ENCODE assay signal across 8 cellular contexts in genomic region chr7:7970620-7971307, GRCh38. TPM values are rescaled to one million over a fixed set of nuclear protein-coding genes. Genes with fewer than 3 reads are reported as not detected.
DNase-seq lines count a peak whose midpoint lies in the region; ATAC-seq and TF ChIP-seq lines count a peak whose summit lies in the region.

No MANE protein-coding gene starts in this region.

- peak overlapping the region; percentile 9 to 79 for H3K9ac ChIP-seq in duodenal mucosa (ENCODE audit: low read depth in 1 of 2, low read length in 2 of 2)

- no peak for ATAC-seq in HG03521 (IDR thresholded peaks at IDR 0.05; ENCODE audit: unreplicated experiment)

- H3K4me1 Mint-ChIP-seq in activated T-helper 1 cell treated with anti-CD3 and anti-CD28 coated beads, Interleukin-12 subunit alpha, Interleukin-12 subunit beta, Interleukin-2, Interleukin-4 antibody, amounts not matched to agents 30 ng/mL and 10 ng/mL and 1 ng/mL, durations not matched to agents 14 hours and 24 hours and 36 hours (ENCODE audit: low read depth), result peaks cover 30% of the 10 kb centered on the region

- intact Hi-C loops in ovary (cut with DNase I), result no loop called here
- intact Hi-C loops in activated T-helper 1 cell treated with anti-CD3 and anti-CD28 coated beads, Interleukin-12 subunit alpha, Interleukin-12 subunit beta, Interleukin-2, Interleukin-4 antibody, amounts not matched to agents 30 ng/mL and 10 ng/mL and 1 ng/mL, durations not matched to agents 14 hours and 24 hours and 36 hours (cut with micrococcal nuclease), result loop anchor here (1.0 to 5.0 kb wide), 4 partner anchors 19 to 327 kb away; partner anchors contain the start of gene RPA3

- H3K9me3 ChIP-seq in duodenal mucosa (ENCODE audit: control insufficient read depth in 1 of 2, low read length in 2 of 2), result no peaks in the 10 kb centered on the region
- H3K9me3 ChIP-seq in ovary, result no peaks in the 10 kb centered on the region

- WGBS in ovary, 3 donors, result 13 to 19% (median 17%) methylated on average over 5 of the region's 5 CpGs

- H3K36me3 Mint-ChIP-seq in activated T-helper 1 cell treated with anti-CD3 and anti-CD28 coated beads, Interleukin-12 subunit alpha, Interleukin-12 subunit beta, Interleukin-2, Interleukin-4 antibody, amounts not matched to agents 30 ng/mL and 10 ng/mL and 1 ng/mL, durations not matched to agents 14 hours and 24 hours and 36 hours (ENCODE audit: low read depth), result peaks cover 6% of the 10 kb centered on the region

- no peak for TF ChIP-seq EP300 in ovary (IDR thresholded peaks at IDR 0.05)

- TF ChIP-seq POLR2A in ovary (IDR thresholded peaks at IDR 0.05), result no peak

- H3K9me3 Mint-ChIP-seq in activated T-helper 1 cell treated with anti-CD3 and anti-CD28 coated beads, Interleukin-12 subunit alpha, Interleukin-12 subunit beta, Interleukin-2, Interleukin-4 antibody, amounts not matched to agents 30 ng/mL and 10 ng/mL and 1 ng/mL, durations not matched to agents 14 hours and 24 hours and 36 hours, result no peaks in the 10 kb centered on the region

- DNase-seq in NCI-H1417 (lab: John Stamatoyannopoulos, UW) (peak; percentile 10 to 84 (median 66)), NCI-H1417 treated with DMSO at 0.1 percent for 48 hours (lab: John Stamatoyannopoulos, UW) (no peak), NCI-H446 treated with DMSO at 0.1 percent for 48 hours (lab: John Stamatoyannopoulos, UW) (peak; percentile 9), ovary (no peak), activated T-cell treated with anti-CD3 and anti-CD28 coated beads for 4 hours (no peak)
- DNase-seq in activated T-helper 1 cell treated with anti-CD3 and anti-CD28 coated beads, Interleukin-12 subunit alpha, Interleukin-12 subunit beta, Interleukin-2, Interleukin-4 antibody, amounts not matched to agents 30 ng/mL and 10 ng/mL and 1 ng/mL, durations not matched to agents 14 hours and 24 hours and 36 hours (ENCODE audit: low spot score), result no peak

- no peaks in the 10 kb centered on the region for H3K27me3 Mint-ChIP-seq in activated T-helper 1 cell treated with anti-CD3 and anti-CD28 coated beads, Interleukin-12 subunit alpha, Interleukin-12 subunit beta, Interleukin-2, Interleukin-4 antibody, amounts not matched to agents 30 ng/mL and 10 ng/mL and 1 ng/mL, durations not matched to agents 14 hours and 24 hours and 36 hours (ENCODE audit: insufficient read depth)

- H3K27ac Mint-ChIP-seq in activated T-helper 1 cell treated with anti-CD3 and anti-CD28 coated beads, Interleukin-12 subunit alpha, Interleukin-12 subunit beta, Interleukin-2, Interleukin-4 antibody, amounts not matched to agents 30 ng/mL and 10 ng/mL and 1 ng/mL, durations not matched to agents 14 hours and 24 hours and 36 hours, result no peak overlapping the region

- no peak overlapping the region for H3K4me3 Mint-ChIP-seq in activated T-helper 1 cell treated with anti-CD3 and anti-CD28 coated beads, Interleukin-12 subunit alpha, Interleukin-12 subunit beta, Interleukin-2, Interleukin-4 antibody, amounts not matched to agents 30 ng/mL and 10 ng/mL and 1 ng/mL, durations not matched to agents 14 hours and 24 hours and 36 hours

- H3K4me1 ChIP-seq in duodenal mucosa (ENCODE audit: control insufficient read depth in 1 of 2, insufficient read depth in 2 of 2, low read length in 2 of 2) (peaks cover 0 to 14% of the 10 kb centered on the region in 2 donors), ovary (ENCODE audit: insufficient read depth) (no peaks in the 10 kb centered on the region)

- H3K27me3 ChIP-seq in duodenal mucosa (ENCODE audit: control insufficient read depth in 1 of 2, insufficient read depth in 2 of 2, low read length in 2 of 2), result no peaks in the 10 kb centered on the region
- H3K27me3 ChIP-seq in ovary, result no peaks in the 10 kb centered on the region

- H3K4me3 ChIP-seq in duodenal mucosa (ENCODE audit: low read depth in 1 of 2, low read length in 2 of 2), result peak overlapping the region; percentile 92 to 94
- H3K4me3 ChIP-seq in ovary, result peak overlapping the region; percentile 68

- TF ChIP-seq CTCF in ovary (IDR thresholded peaks at IDR 0.05), result no peak

- H3K36me3 ChIP-seq in duodenal mucosa (ENCODE audit: control insufficient read depth in 1 of 2, insufficient read depth in 2 of 2, low read length in 2 of 2), result no peaks in the 10 kb centered on the region
- no peaks in the 10 kb centered on the region for H3K36me3 ChIP-seq in ovary

- no peak overlapping the region for H3K27ac ChIP-seq in duodenal mucosa (ENCODE audit: low read depth, low read length)
- H3K27ac ChIP-seq in ovary, result peak overlapping the region in 1 of 2 donors; percentile 61

RNA-seq across cellular contexts. Expression of gene GLCCI1, which starts 2.2 kb away (rescaled TPM):
- total RNA-seq in ovary, result 10 to 100 TPM in 4 of 7 donors, 1 to 10 TPM in 3; 7.9 to 12.7 (median 10.7) TPM
- polyA plus RNA-seq in ovary, result 1 to 10 TPM; 6.2 to 9.9 TPM
- total RNA-seq in activated T-helper 1 cell treated with anti-CD3 and anti-CD28 coated beads, Interleukin-12 subunit alpha, Interleukin-12 subunit beta, Interleukin-2, Interleukin-4 antibody, amounts not matched to agents 30 ng/mL and 10 ng/mL and 1 ng/mL, durations not matched to agents 14 hours and 24 hours and 36 hours, result 13.4 and 13.5 TPM in 2 replicates

Comparison
In these comparisons a context has a peak if more than half of its experiments do, and no peak if none do; other contexts are left out.
1. DNase-seq: peak in NCI-H1417 (3 of 3) and NCI-H446 treated with DMSO at 0.1 percent for 48 hours (single experiment); none in NCI-H1417 treated with DMSO at 0.1 percent for 48 hours (single experiment), ovary (0 of 5), activated T-helper 1 cell treated with anti-CD3 and anti-CD28 coated beads, Interleukin-12 subunit alpha, Interleukin-12 subunit beta, Interleukin-2, Interleukin-4 antibody, amounts not matched to agents 30 ng/mL and 10 ng/mL and 1 ng/mL, durations not matched to agents 14 hours and 24 hours and 36 hours (single experiment) and activated T-cell treated with anti-CD3 and anti-CD28 coated beads for 4 hours (single experiment).